ENCODE assay signal across 7 cellular contexts in the genomic region with DNA sequence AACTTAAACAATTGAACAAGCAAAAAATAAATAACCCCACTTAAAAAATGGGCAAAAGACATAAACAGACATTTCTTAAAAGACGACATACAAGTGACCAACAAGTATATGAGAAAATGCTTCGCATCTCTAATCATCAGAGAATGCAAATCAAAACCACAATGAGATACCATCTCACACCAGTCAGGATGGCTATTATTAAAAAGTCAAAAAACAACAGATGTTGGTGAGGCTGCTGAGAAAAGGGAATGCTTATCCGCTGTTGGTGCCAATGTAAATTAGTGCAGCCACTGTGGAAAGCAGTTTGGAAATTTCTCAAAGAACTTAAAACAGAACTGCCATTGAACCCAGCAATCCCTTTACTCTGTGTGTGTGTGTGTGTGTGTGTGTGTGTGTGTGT.
DNase-seq lines count a peak whose midpoint lies in the region; FAIRE-seq and TF ChIP-seq lines count a peak whose summit lies in the region.
"Not testable (repeated sequence)": the region's sequence is repeated elsewhere in the genome, so short reads cannot be mapped to it uniquely, and the experiment has no call there.

No MANE protein-coding gene starts in this region.

- peaks cover 22% of the 10 kb centered on the region for H3K4me1 Mint-ChIP-seq in HFFc6 (ENCODE audit: low read depth)
- H3K4me1 Mint-ChIP-seq in astrocyte (ENCODE audit: low read depth, unreplicated experiment): not testable (repeated sequence)

- H3K27me3 ChIP-seq in SJCRH30; astrocyte (ENCODE audit: insufficient read depth, low read length): not testable (repeated sequence)

- H3K4me1 ChIP-seq in SJCRH30: peaks cover 12% of the 10 kb centered on the region
- H3K4me1 ChIP-seq in astrocyte (ENCODE audit: insufficient read depth, low read length): not testable (repeated sequence)

- DNase-seq in DMS 273 treated with DMSO at 0.1 percent for 48 hours (lab: John Stamatoyannopoulos, UW) (peak; percentile 21), HFFc6 (peak; percentile 74), NCI-H526 (lab: John Stamatoyannopoulos, UW) (peak; percentile 21 to 22), SJCRH30 (peak; percentile 17 to 18), astrocyte (ENCODE audit: low read depth) (peak; percentile 70), iris pigment epithelial cell (ENCODE audit: low read depth) (peak; percentile 32)
- not testable (repeated sequence) for DNase-seq in urothelium cell line (ENCODE audit: low spot score)

- H3K27me3 Mint-ChIP-seq in HFFc6 (ENCODE audit: insufficient read depth); astrocyte (ENCODE audit: low read depth, unreplicated experiment): not testable (repeated sequence)

- H3K27ac ChIP-seq in SJCRH30: peak overlapping the region; percentile 60
- H3K27ac ChIP-seq in astrocyte (ENCODE audit: low read depth, low read length): not testable (repeated sequence)

- peaks cover 19% of the 10 kb centered on the region for H3K9me3 Mint-ChIP-seq in HFFc6
- H3K9me3 Mint-ChIP-seq in astrocyte (ENCODE audit: unreplicated experiment): peaks cover 17% of the 10 kb centered on the region

- not testable (repeated sequence) for H4K20me1 ChIP-seq in astrocyte (ENCODE audit: insufficient read depth, low read length)

- H3K79me2 ChIP-seq in astrocyte (ENCODE audit: insufficient read depth, low read length): not testable (repeated sequence)

- H3K4me3 ChIP-seq in SJCRH30; astrocyte (ENCODE audit: insufficient read depth, low read depth, low read length): not testable (repeated sequence)

- H3K9me3 ChIP-seq in SJCRH30 (replicated peaks); astrocyte (ENCODE audit: insufficient read depth, low read depth, low read length): not testable (repeated sequence)

- H3K36me3 ChIP-seq in SJCRH30; astrocyte (ENCODE audit: insufficient read depth, low read length): not testable (repeated sequence)

- H3K4me3 Mint-ChIP-seq in HFFc6; astrocyte (ENCODE audit: unreplicated experiment): not testable (repeated sequence)

- peaks cover 25% of the 10 kb centered on the region for H3K36me3 Mint-ChIP-seq in HFFc6 (ENCODE audit: low read depth)
- H3K36me3 Mint-ChIP-seq in astrocyte (ENCODE audit: low read depth, unreplicated experiment): not testable (repeated sequence)

- H3K27ac Mint-ChIP-seq in HFFc6; astrocyte (ENCODE audit: unreplicated experiment): not testable (repeated sequence)

- H2AFZ ChIP-seq in astrocyte (ENCODE audit: low read depth, low read length): not testable (repeated sequence)

- not testable (repeated sequence) for H3K9ac ChIP-seq in astrocyte (ENCODE audit: low read length)

- FAIRE-seq in astrocyte (lab: Jason Lieb, UNC): peak; percentile 72
- FAIRE-seq in urothelium cell line (lab: Jason Lieb, UNC): peak; percentile 17

- not testable (repeated sequence) for H3K4me2 ChIP-seq in astrocyte (ENCODE audit: low read length)

- TF ChIP-seq CTCF in HFFc6 (IDR thresholded peaks at IDR 0.05); astrocyte (IDR thresholded peaks at IDR 0.05; ENCODE audit: insufficient read depth, low read depth, low read length): not testable (repeated sequence)
